In the genomic region with DNA sequence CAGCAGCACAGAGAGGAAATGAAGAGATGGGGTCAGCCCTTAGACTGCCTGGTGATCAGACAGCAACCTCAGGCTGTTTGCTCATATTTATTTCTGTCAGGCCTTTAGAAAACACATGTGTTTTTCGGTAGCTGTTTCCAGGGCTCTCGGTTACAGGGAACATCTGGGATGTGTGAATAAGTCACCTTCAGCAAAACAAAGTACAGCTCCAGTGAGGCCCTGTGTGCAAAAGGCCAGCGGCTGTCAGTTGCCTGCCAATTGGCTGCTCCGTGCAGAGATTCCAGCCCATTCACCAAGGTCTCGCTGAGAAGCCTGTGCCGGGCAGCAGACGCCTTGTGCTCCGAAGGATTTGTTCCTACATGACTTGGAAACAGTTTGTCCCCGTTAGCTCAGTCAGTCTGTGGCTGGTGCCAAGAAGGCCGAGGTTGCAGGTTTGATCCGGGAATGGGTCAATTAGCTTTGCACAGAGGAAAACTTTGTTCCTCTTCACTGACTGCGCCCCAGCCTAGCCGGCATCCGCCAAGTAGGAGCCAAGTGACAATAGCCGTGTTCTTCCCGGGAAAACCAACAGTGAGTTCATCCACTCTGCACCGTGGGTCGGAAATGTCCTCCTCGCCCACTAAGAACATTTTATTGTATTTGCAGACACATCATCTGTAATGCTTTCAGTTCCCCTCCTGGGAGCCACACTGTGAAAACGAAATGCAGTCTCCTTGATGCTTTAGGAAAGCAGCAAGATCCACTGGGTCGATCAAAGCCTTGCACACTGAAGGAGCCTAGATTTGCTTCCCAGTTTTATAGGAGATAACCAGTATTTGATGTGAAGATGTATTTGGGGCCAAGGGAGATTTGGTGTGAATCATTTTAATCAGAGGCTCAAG, we compare ENCODE assay signal across 1 cellular context.
TF ChIP-seq lines count a peak whose summit lies in the region.

No MANE protein-coding gene starts in this region.

TF ChIP-seq in IMR-90, 13 proteins besides CTCF, POLR2A, EP300 and RAD21:
- no peak for TF ChIP-seq RFX5 (IDR thresholded peaks at IDR 0.05; ENCODE audit: low read depth, low read length)
- TF ChIP-seq, protein P1, sequence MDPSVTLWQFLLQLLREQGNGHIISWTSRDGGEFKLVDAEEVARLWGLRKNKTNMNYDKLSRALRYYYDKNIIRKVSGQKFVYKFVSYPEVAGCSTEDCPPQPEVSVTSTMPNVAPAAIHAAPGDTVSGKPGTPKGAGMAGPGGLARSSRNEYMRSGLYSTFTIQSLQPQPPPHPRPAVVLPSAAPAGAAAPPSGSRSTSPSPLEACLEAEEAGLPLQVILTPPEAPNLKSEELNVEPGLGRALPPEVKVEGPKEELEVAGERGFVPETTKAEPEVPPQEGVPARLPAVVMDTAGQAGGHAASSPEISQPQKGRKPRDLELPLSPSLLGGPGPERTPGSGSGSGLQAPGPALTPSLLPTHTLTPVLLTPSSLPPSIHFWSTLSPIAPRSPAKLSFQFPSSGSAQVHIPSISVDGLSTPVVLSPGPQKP (IDR thresholded peaks at IDR 0.05; ENCODE audit: borderline replicate concordance, low read depth, low read length), result no peak
- TF ChIP-seq CHD1 (IDR thresholded peaks at IDR 0.05; ENCODE audit: low read depth, low read length), result no peak
